8 cellular contexts compared by ENCODE assay signal in the genomic region with DNA sequence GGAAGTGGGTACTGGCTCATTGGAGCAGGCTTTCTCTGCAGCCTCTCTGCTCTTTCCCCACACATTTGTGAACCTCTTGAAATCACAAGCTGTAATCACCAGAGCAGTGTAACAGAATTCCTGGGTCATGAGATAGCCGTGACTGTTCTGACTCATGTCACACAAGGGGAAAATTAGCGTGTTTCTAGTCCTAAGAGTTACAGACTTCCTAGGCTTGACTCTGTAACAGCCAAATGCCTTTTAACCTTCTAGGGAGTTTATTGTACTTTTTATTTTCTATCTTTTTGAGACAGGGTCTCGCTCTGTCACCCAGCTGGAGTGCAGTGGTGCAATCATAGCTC. TPM values are rescaled to one million over a fixed set of nuclear protein-coding genes. Genes with fewer than 3 reads are reported as not detected.
DNase-seq lines count a peak whose midpoint lies in the region; ATAC-seq, FAIRE-seq and TF ChIP-seq lines count a peak whose summit lies in the region.

No MANE protein-coding gene starts in this region.

- intact Hi-C loops in Calu3 (cut with micrococcal nuclease; ENCODE audit: unreplicated experiment), result no loop called here

- ATAC-seq in HG03571 (IDR thresholded peaks at IDR 0.05; ENCODE audit: unreplicated experiment), result no peak

- no peak for FAIRE-seq in HTR-8/SVneo (lab: Jason Lieb, UNC)

- H3K27ac Mint-ChIP-seq in Calu3 (ENCODE audit: unreplicated experiment), result peak overlapping the region; percentile 57

- no peak for TF ChIP-seq CTCF in Calu3 (IDR thresholded peaks at IDR 0.05; ENCODE audit: unreplicated experiment)

- no peaks in the 10 kb centered on the region for H3K27me3 Mint-ChIP-seq in Calu3 (ENCODE audit: unreplicated experiment)

- no TSS peak for BruUV-seq in Calu3 (replicated peaks; lab: Mats Ljungman, UMichigan)

- H3K27ac ChIP-seq in muscle layer of colon (ENCODE audit: low read depth, low read length), result peak overlapping the region; percentile 72

- peaks cover 6% of the 10 kb centered on the region for H3K36me3 Mint-ChIP-seq in Calu3 (ENCODE audit: insufficient read depth, unreplicated experiment)

- peaks cover 11% of the 10 kb centered on the region for H3K36me3 ChIP-seq in muscle layer of colon (ENCODE audit: insufficient read depth, low read length)

- H3K9me3 Mint-ChIP-seq in Calu3 (ENCODE audit: low read depth, unreplicated experiment), result no peaks in the 10 kb centered on the region

- peak overlapping the region; percentile 19 for H3K9ac ChIP-seq in muscle layer of colon (ENCODE audit: low read length)

- H3K27me3 ChIP-seq in muscle layer of colon (ENCODE audit: control insufficient read depth in 1 of 2, insufficient read depth in 2 of 2, low read length in 2 of 2), result no peaks in the 10 kb centered on the region

- peak overlapping the region; percentile 20 for H3K4me3 Mint-ChIP-seq in Calu3 (ENCODE audit: low read depth, unreplicated experiment)

- no peak overlapping the region for H3K4me3 ChIP-seq in muscle layer of colon (ENCODE audit: low read depth in 1 of 2, low read length in 2 of 2)

- CTCF ChIA-PET in Calu3 (lab: Charles Lee), result interaction anchor here (0.5 to 1.3 kb wide), 5 partner anchors 10 to 35 kb away, joined by 3 to 12 read pairs (median 4); no protein-coding TSS in a partner anchor

- no peak for DNase-seq in Calu3
- peak; percentile 69 for DNase-seq in HTR-8/SVneo (ENCODE audit: insufficient read length, low spot score)
- peak; percentile 95 for DNase-seq in dedifferentiated amniotic fluid mesenchymal stem cell (ENCODE audit: extremely low spot score)
- DNase-seq in NCI-H82 (lab: John Stamatoyannopoulos, UW), result no peak
- DNase-seq in NCI-H748 (lab: John Stamatoyannopoulos, UW; ENCODE audit: unreplicated experiment), result no peak
- no peak for DNase-seq in DMS153 treated with DMSO at 0.1 percent for 48 hours (lab: John Stamatoyannopoulos, UW; ENCODE audit: unreplicated experiment)

- H3K9me3 ChIP-seq in muscle layer of colon (ENCODE audit: low read length), result no peaks in the 10 kb centered on the region

- H3K4me1 ChIP-seq in muscle layer of colon (ENCODE audit: insufficient read depth, low read length), result peaks cover 63% of the 10 kb centered on the region

- H3K4me1 Mint-ChIP-seq in Calu3 (ENCODE audit: low read depth, unreplicated experiment), result peaks cover 36% of the 10 kb centered on the region

RNA-seq across cellular contexts. Expression of gene TRAK1, which starts 54.7 kb away (rescaled TPM):
- total RNA-seq in Calu3 (2022), result 89.9 and 108 TPM in 2 replicates

Comparison
In these comparisons a context has a peak if more than half of its experiments do, and no peak if none do; other contexts are left out.
1. DNase-seq: peak in HTR-8/SVneo (single experiment) and dedifferentiated amniotic fluid mesenchymal stem cell (single experiment); none in Calu3 (single experiment), NCI-H82 (single experiment), NCI-H748 (single experiment) and DMS153 treated with DMSO at 0.1 percent for 48 hours (single experiment).